ENCODE assay signal across 30 cellular contexts in genomic region chr1:91398291-91398690, GRCh38. TPM values are rescaled to one million over a fixed set of nuclear protein-coding genes. Genes with fewer than 3 reads are reported as not detected.
"Had no signal": no experiment of that assay in that cellular context is flagged by ENCODE, and none has a peak within 500 bp of the region (broad histone marks: within the 10 kb centered on the region; RNA-seq: fewer than 3 reads in every experiment).

No MANE protein-coding gene starts in this region.

- H3K9me3 ChIP-seq: adrenal gland, body of pancreas, esophagus squamous epithelium had no signal

- H3K4me1 ChIP-seq: body of pancreas, esophagus squamous epithelium had no signal

- DNase-seq: activated CD4-positive, alpha-beta memory T cell treated with anti-CD3 and anti-CD28 coated beads for 36 hours; activated CD4-positive, alpha-beta T cell treated with anti-CD3 and anti-CD28 coated beads for 36 hours; activated CD4-positive, alpha-beta T cell treated with anti-CD3 and anti-CD28 coated beads, Interleukin-2, amount 10 ng/mL, durations not matched to agents 24 days and 14 days; activated CD4-positive, CD25-positive, alpha-beta regulatory T cell; activated CD4-positive, CD25-positive, alpha-beta regulatory T cell treated with anti-CD3 and anti-CD28 coated beads, Interleukin-2, amount 50 U/mL, for 72 hours; activated CD8-positive, alpha-beta memory T cell treated with anti-CD3 and anti-CD28 coated beads, Interleukin-2, amount 10 ng/mL, durations not matched to agents 7 days and 5 days; activated CD8-positive, alpha-beta memory T cell treated with anti-CD3 and anti-CD28 coated beads, Interleukin-2, amount 50 U/mL, for 4 hours; activated CD8-positive, alpha-beta T cell treated with anti-CD3 and anti-CD28 coated beads, Interleukin-2, amount 10 ng/mL, durations not matched to agents 7 days and 5 days; activated effector memory CD4-positive, alpha-beta T cell treated with anti-CD3 and anti-CD28 coated beads, Interleukin-2, amount 50 U/mL, for 16 hours; activated naive CD4-positive, alpha-beta T cell treated with anti-CD3 and anti-CD28 coated beads for 36 hours; activated naive CD8-positive, alpha-beta T cell treated with anti-CD3 and anti-CD28 coated beads for 36 hours; activated naive CD8-positive, alpha-beta T cell treated with anti-CD3 and anti-CD28 coated beads, Interleukin-2, amount 50 U/mL, for 24 hours; activated T-cell treated with anti-CD3 and anti-CD28 coated beads, Interleukin-2, amount 50 U/mL, for 1 hour; activated T-cell treated with anti-CD3 and anti-CD28 coated beads, Interleukin-2, amount 50 U/mL, for 48 hours; adrenal gland; aorta; body of pancreas; caudate nucleus; cortex of kidney; dermis blood vessel endothelial cell; effector CD4-positive, alpha-beta T cell; effector memory CD8-positive, alpha-beta T cell; esophagus squamous epithelium; T-helper 2 cell had no signal

- H3K36me3 ChIP-seq: adrenal gland, esophagus squamous epithelium had no signal

- H3K4me3 ChIP-seq: adrenal gland, body of pancreas, esophagus squamous epithelium had no signal

- ATAC-seq: activated CD4-positive, alpha-beta T cell treated with anti-CD3 and anti-CD28 coated beads for 36 hours; activated CD8-positive, alpha-beta memory T cell treated with anti-CD3 and anti-CD28 coated beads, Interleukin-2, amount 10 ng/mL, durations not matched to agents 7 days and 5 days; activated CD8-positive, alpha-beta T cell treated with anti-CD3 and anti-CD28 coated beads, Interleukin-2, amount 10 ng/mL, durations not matched to agents 7 days and 5 days; activated naive CD8-positive, alpha-beta T cell treated with anti-CD3 and anti-CD28 coated beads, Interleukin-2, amount 50 U/mL, for 24 hours; body of pancreas; effector memory CD8-positive, alpha-beta T cell had no signal

- H3K27me3 ChIP-seq: adrenal gland, body of pancreas, esophagus squamous epithelium had no signal

- FAIRE-seq: colon, frontal cortex had no signal

- H3K27ac ChIP-seq: adrenal gland, body of pancreas, esophagus squamous epithelium had no signal

RNA-seq across cellular contexts. Expression of gene HFM1, which starts 6.3 kb away (rescaled TPM):
- total RNA-seq: activated CD4-positive, alpha-beta memory T cell treated with anti-CD3 and anti-CD28 coated beads for 36 hours; activated CD4-positive, alpha-beta T cell treated with anti-CD3 and anti-CD28 coated beads for 36 hours; activated CD4-positive, alpha-beta T cell treated with anti-CD3 and anti-CD28 coated beads, Interleukin-2, amount 10 ng/mL, durations not matched to agents 24 days and 14 days; activated CD8-positive, alpha-beta memory T cell treated with anti-CD3 and anti-CD28 coated beads for 36 hours; activated CD8-positive, alpha-beta memory T cell treated with anti-CD3 and anti-CD28 coated beads, Interleukin-2, amount 10 ng/mL, durations not matched to agents 7 days and 5 days; activated CD8-positive, alpha-beta T cell treated with anti-CD3 and anti-CD28 coated beads, Interleukin-2, amount 10 ng/mL, durations not matched to agents 7 days and 5 days; activated naive CD4-positive, alpha-beta T cell treated with anti-CD3 and anti-CD28 coated beads for 36 hours; activated T-helper 1 cell treated with anti-CD3 and anti-CD28 coated beads, Interleukin-12 subunit alpha, Interleukin-12 subunit beta, Interleukin-2, Interleukin-4 antibody, amounts not matched to agents 30 ng/mL and 10 ng/mL and 1 ng/mL, durations not matched to agents 14 hours and 24 hours and 36 hours; activated T-helper 2 cell treated with anti-CD3 and anti-CD28 coated beads, Interferon-gamma antibody, Interleukin-2, Interleukin-4, amounts not matched to agents 10 μg/mL and 5 μg/mL and 100 μg/mL, durations not matched to agents 14 hours and 24 hours and 36 hours; T-helper 1 cell treated with Interleukin-12 subunit alpha and Interleukin-12 subunit beta and Interleukin-4 antibody, amounts not matched to agents 30 ng/mL and 1 ng/mL, for 36 hours had no signal
- polyA plus RNA-seq: aorta had no signal
